ENCODE assay signal across 9 cellular contexts in the genomic region with DNA sequence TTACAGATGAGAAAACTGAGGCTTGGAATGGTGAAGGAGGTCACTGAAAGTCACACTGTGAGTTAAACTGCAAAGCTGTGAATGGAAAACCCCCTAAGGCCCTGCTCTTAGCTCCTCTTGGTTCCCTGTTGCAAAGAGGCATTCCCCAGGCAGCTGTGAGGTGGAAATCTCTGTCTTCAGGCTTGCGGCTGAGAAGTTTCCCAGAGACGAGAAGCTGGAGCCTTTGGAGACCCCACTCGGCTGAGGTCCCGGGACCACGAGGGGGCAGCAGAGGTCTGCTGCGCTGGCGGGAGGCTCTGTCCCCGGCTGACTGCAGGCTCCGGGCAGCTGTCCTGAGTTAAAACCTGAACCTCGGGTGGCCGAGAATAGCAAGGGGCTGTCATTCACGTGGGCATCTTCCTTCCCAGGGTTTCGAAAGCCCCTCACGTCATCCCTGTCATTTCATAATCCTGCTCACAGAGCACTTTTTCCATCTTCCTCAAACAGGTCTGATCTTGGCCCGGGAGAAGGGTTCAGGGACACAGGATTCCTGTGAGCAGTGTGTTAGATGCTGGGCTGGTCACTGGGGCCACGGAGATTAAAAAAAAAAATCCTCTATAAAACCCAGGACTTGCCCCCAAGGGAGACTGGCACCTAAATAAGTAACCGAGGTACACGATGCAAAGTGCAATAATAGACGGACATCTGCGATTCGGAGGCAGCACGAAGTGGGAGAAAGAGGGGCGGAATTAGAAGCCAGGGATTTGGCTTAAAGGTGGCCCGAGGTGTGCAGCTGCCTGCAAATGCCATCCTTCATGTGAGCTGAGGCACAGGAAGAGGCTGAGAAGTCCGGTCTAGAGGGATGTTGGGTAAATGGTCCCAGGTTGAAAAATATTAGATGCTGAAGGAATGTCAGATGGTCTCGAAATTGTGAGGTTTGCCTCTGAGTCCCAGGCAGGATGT. TPM values are rescaled to one million over a fixed set of nuclear protein-coding genes. Genes with fewer than 3 reads are reported as not detected.
DNase-seq lines count a peak whose midpoint lies in the region; ATAC-seq and TF ChIP-seq lines count a peak whose summit lies in the region.
"Had no signal": no experiment of that assay in that cellular context is flagged by ENCODE, and none has a peak within 500 bp of the region (broad histone marks: within the 10 kb centered on the region; RNA-seq: fewer than 3 reads in every experiment).

No MANE protein-coding gene starts in this region.

- BruUV-seq in Calu3 (replicated peaks; lab: Mats Ljungman, UMichigan) = no TSS peak

- H3K27me3 Mint-ChIP-seq in Calu3 (ENCODE audit: unreplicated experiment) (peaks cover 35% of the 10 kb centered on the region), T-cell (peaks cover 0 to 21% of the 10 kb centered on the region in 2 donors)

- no peak overlapping the region for H3K4me3 ChIP-seq in adipocyte (ENCODE audit: low read length)
- H3K4me3 ChIP-seq in left ventricle myocardium inferior = no peak overlapping the region

- H3K4me1 Mint-ChIP-seq in Calu3 (ENCODE audit: low read depth, unreplicated experiment) = peaks cover 5% of the 10 kb centered on the region
- peaks cover 0 to 6% (median 2%) of the 10 kb centered on the region in 3 donors for H3K4me1 Mint-ChIP-seq in T-cell

- H3K9me3 ChIP-seq in adipocyte (ENCODE audit: control insufficient read depth, low read length) (no peaks in the 10 kb centered on the region), left ventricle myocardium inferior (replicated peaks) (no peaks in the 10 kb centered on the region)

- intact Hi-C loops in Calu3 (cut with micrococcal nuclease; ENCODE audit: unreplicated experiment) (loop anchor here (1.0 to 10.0 kb wide), 2 partner anchors 85 to 356 kb away; no protein-coding TSS in a partner anchor), left ventricle myocardium inferior (cut with micrococcal nuclease) (loop anchor here (2.0 kb wide), 1 partner anchor 86 kb away; no protein-coding TSS in a partner anchor)

- no peaks in the 10 kb centered on the region for H3K36me3 ChIP-seq in adipocyte (ENCODE audit: control insufficient read depth, insufficient read depth, low read length, severe bottlenecking)
- no peaks in the 10 kb centered on the region for H3K36me3 ChIP-seq in left ventricle myocardium inferior

- POLR2A ChIA-PET in T-cell (lab: Charles Lee) = interaction anchor here in 1 of 2 donors (0.6 kb wide), 1 partner anchor 58 kb away, joined by 4 read pairs; no protein-coding TSS in a partner anchor

- TF ChIP-seq CTCF in Calu3 (IDR thresholded peaks at IDR 0.05; ENCODE audit: unreplicated experiment) (peak; percentile 94), left ventricle myocardium inferior (IDR thresholded peaks at IDR 0.05; ENCODE audit: borderline replicate concordance) (peak; percentile 100)

- H3K27ac ChIP-seq in left ventricle myocardium inferior (replicated peaks) = peak overlapping the region; percentile 67

- H3K9me3 Mint-ChIP-seq in Calu3 (ENCODE audit: low read depth, unreplicated experiment) = no peaks in the 10 kb centered on the region
- no peaks in the 10 kb centered on the region for H3K9me3 Mint-ChIP-seq in T-cell

- DNase-seq in Calu3 = peak; percentile 94
- peak; percentile 60 for DNase-seq in NCI-H1092 (lab: John Stamatoyannopoulos, UW)
- peak; percentile 28 to 75 (median 60) for DNase-seq in T-cell
- DNase-seq in adipocyte (ENCODE audit: low read depth) = peak; percentile 95
- DNase-seq in left ventricle myocardium inferior = peak; percentile 91
- DNase-seq in renal cortical epithelial cell (ENCODE audit: low read depth) = peak; percentile 53

- H3K27me3 ChIP-seq in adipocyte (replicated peaks; ENCODE audit: control insufficient read depth, insufficient read depth, low read length) (no peaks in the 10 kb centered on the region), left ventricle myocardium inferior (ENCODE audit: low read depth) (no peaks in the 10 kb centered on the region)

- CTCF ChIA-PET in Calu3 (lab: Charles Lee) (interaction anchor here (0.6 to 2.3 kb wide), 13 partner anchors 13 to 98 kb away, joined by 3 to 28 read pairs (median 4); no protein-coding TSS in a partner anchor), T-cell (lab: Charles Lee) (interaction anchor here (0.5 to 2.3 kb wide), 13 partner anchors 21 to 375 kb away, joined by 3 to 10 read pairs (median 4); no protein-coding TSS in a partner anchor)

- no peak overlapping the region for H3K27ac Mint-ChIP-seq in Calu3 (ENCODE audit: unreplicated experiment)
- H3K27ac Mint-ChIP-seq in T-cell = peak overlapping the region in 1 of 2 donors; percentile 24
- H3K27ac Mint-ChIP-seq: activated naive CD8-positive, alpha-beta T cell had no signal

- ATAC-seq in GM21825 (IDR thresholded peaks at IDR 0.05; ENCODE audit: unreplicated experiment) (peak; percentile 88), T-cell (replicated peaks in 1 of 4) (peak; percentile 76 to 86 (median 81)), GM18505 (IDR thresholded peaks at IDR 0.05; ENCODE audit: unreplicated experiment) (no peak)

- peak overlapping the region; percentile 45 for H3K9ac ChIP-seq in adipocyte (ENCODE audit: low read length)

- no peak for TF ChIP-seq POLR2A in GM18505 (IDR thresholded peaks at IDR 0.05; ENCODE audit: borderline replicate concordance, extremely low read depth, insufficient read depth, insufficient read length)

- H3K36me3 Mint-ChIP-seq in Calu3 (ENCODE audit: insufficient read depth, unreplicated experiment) (no peaks in the 10 kb centered on the region), T-cell (no peaks in the 10 kb centered on the region)
- H3K36me3 Mint-ChIP-seq: activated naive CD8-positive, alpha-beta T cell had no signal

- no peak overlapping the region for H3K4me3 Mint-ChIP-seq in Calu3 (ENCODE audit: low read depth, unreplicated experiment)
- H3K4me3 Mint-ChIP-seq in T-cell = no peak overlapping the region
- H3K4me3 Mint-ChIP-seq: activated naive CD8-positive, alpha-beta T cell had no signal

- H3K4me1 ChIP-seq in adipocyte (ENCODE audit: control insufficient read depth, insufficient read depth, low read length) = peaks cover 28% of the 10 kb centered on the region
- peaks cover 52% of the 10 kb centered on the region for H3K4me1 ChIP-seq in left ventricle myocardium inferior

RNA-seq across cellular contexts. Expression of a gene that starts 24.6 kb away (rescaled TPM):
- total RNA-seq in Calu3 (2022) (0.19 and 0.47 TPM in 2 replicates), T-cell (under 1 TPM in 1 of 5 donors, not detected in 4; 0.20 TPM), left ventricle myocardium inferior (23.3 TPM), renal cortical epithelial cell (4.3 and 12.9 TPM in 2 replicates)

RNA-seq across cellular contexts. Expression of a gene that starts 35.0 kb away (rescaled TPM):
- total RNA-seq in Calu3 (2022) = not detected in 2 replicates
- 100 to 1,000 TPM in 1 of 5 donors, 10 to 100 TPM in 4; 17.3 to 377 (median 82.9) TPM for total RNA-seq in T-cell
- 1.5 TPM for total RNA-seq in left ventricle myocardium inferior
- total RNA-seq in renal cortical epithelial cell = not detected in 2 replicates
